ENCODE assay signal across 24 cellular contexts in the genomic region with DNA sequence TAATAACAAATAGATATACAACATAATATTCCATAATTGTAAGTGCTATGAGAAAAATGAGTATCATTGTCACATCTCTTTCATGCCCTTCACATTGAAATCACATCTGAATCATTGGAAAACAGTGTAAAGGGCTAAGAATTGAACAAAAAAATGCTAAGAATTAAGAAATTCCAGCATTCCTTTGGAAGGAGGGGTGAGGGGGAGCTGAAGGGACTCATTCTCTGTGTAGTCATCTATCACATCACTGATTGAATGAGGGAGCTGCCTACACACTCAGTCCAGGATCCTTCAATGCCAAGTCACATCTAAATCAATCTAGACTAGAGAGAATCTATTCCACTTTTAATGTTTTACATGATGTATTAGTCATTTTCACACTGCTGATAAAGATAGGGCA.
"Had no signal": no experiment of that assay in that cellular context is flagged by ENCODE, and none has a peak within 500 bp of the region (broad histone marks: within the 10 kb centered on the region; RNA-seq: fewer than 3 reads in every experiment).

No MANE protein-coding gene starts in this region.

- ATAC-seq: effector memory CD8-positive, alpha-beta T cell; left colon; left ventricle myocardium superior; natural killer cell treated with Interleukin-12 subunit alpha and Interleukin-12 subunit beta and Interleukin-15 and Interleukin-18, amount 100 ng/mL, for 72 hours; right lobe of liver; stimulated activated memory B cell treated with anti-CD40 and anti-IgM and Interleukin-4, amounts not matched to agents 10 μg/mL and 1 μg/mL and 100 μg/mL, for 72 hours; stimulated activated naive CD8-positive, alpha-beta T cell treated with anti-CD3 and anti-CD28 coated beads, Interleukin-15, amount 100 ng/mL, for 72 hours had no signal

- DNase-seq: cortex of kidney; effector memory CD8-positive, alpha-beta T cell; esophagus squamous epithelium; immature natural killer cell; left colon; left ventricle myocardium superior; mesenchymal stem cell; midbrain; retina; right lobe of liver; spleen; stimulated activated CD4-positive, alpha-beta T cell treated with anti-CD3 and anti-CD28 coated beads, Interleukin-15, amount 100 ng/mL, for 24 hours; stimulated activated CD4-positive, alpha-beta T cell treated with anti-CD3 and anti-CD28 coated beads, Interleukin-1b, Interleukin-23, amount 100 ng/mL, for 48 hours; stimulated activated CD4-positive, alpha-beta T cell treated with anti-CD3 and anti-CD28 coated beads, Interleukin-4, amount 100 ng/mL, for 24 hours; stimulated activated naive CD8-positive, alpha-beta T cell treated with anti-CD3 and anti-CD28 coated beads, Interleukin-15, amount 100 ng/mL, for 72 hours; substantia nigra; transverse colon had no signal

- H3K27me3 ChIP-seq: esophagus squamous epithelium, right lobe of liver, spleen, transverse colon had no signal

- H3K4me3 Mint-ChIP-seq: central memory CD8-positive, alpha-beta T cell; effector memory CD8-positive, alpha-beta T cell; immature natural killer cell; natural killer cell treated with Interleukin-12 subunit alpha and Interleukin-12 subunit beta and Interleukin-15 and Interleukin-18, amount 100 ng/mL, for 72 hours; stimulated activated memory B cell treated with anti-CD40 and anti-IgM and Interleukin-4, amounts not matched to agents 10 μg/mL and 1 μg/mL and 100 μg/mL, for 72 hours; stimulated activated naive CD8-positive, alpha-beta T cell treated with anti-CD3 and anti-CD28 coated beads, Interleukin-15, amount 100 ng/mL, for 72 hours had no signal

- H3K36me3 ChIP-seq: esophagus squamous epithelium, prostate gland, right lobe of liver, spleen, thoracic aorta, transverse colon had no signal

- H3K27ac Mint-ChIP-seq: effector memory CD8-positive, alpha-beta T cell; immature natural killer cell; natural killer cell treated with Interleukin-12 subunit alpha and Interleukin-12 subunit beta and Interleukin-15 and Interleukin-18, amount 100 ng/mL, for 72 hours; stimulated activated memory B cell treated with anti-CD40 and anti-IgM and Interleukin-4, amounts not matched to agents 10 μg/mL and 1 μg/mL and 100 μg/mL, for 72 hours had no signal

- H3K9ac ChIP-seq: parathyroid adenoma had no signal

- H3K4me1 ChIP-seq: esophagus squamous epithelium, parathyroid adenoma, prostate gland, right lobe of liver, spleen, transverse colon had no signal

- H2AFZ ChIP-seq: parathyroid adenoma had no signal

- H3K4me3 ChIP-seq: esophagus squamous epithelium, lung, prostate gland, right lobe of liver, spleen, thoracic aorta, transverse colon had no signal

- H3K27ac ChIP-seq: esophagus squamous epithelium, parathyroid adenoma, prostate gland, right lobe of liver, spleen, thoracic aorta, transverse colon had no signal

- H3K27me3 Mint-ChIP-seq: effector memory CD8-positive, alpha-beta T cell; natural killer cell treated with Interleukin-12 subunit alpha and Interleukin-12 subunit beta and Interleukin-15 and Interleukin-18, amount 100 ng/mL, for 72 hours; stimulated activated naive CD8-positive, alpha-beta T cell treated with anti-CD3 and anti-CD28 coated beads, Interleukin-15, amount 100 ng/mL, for 72 hours had no signal

- H3K79me2 ChIP-seq: parathyroid adenoma had no signal

- H3K4me1 Mint-ChIP-seq: central memory CD8-positive, alpha-beta T cell; immature natural killer cell; stimulated activated memory B cell treated with anti-CD40 and anti-IgM and Interleukin-4, amounts not matched to agents 10 μg/mL and 1 μg/mL and 100 μg/mL, for 72 hours; stimulated activated naive CD8-positive, alpha-beta T cell treated with anti-CD3 and anti-CD28 coated beads, Interleukin-15, amount 100 ng/mL, for 72 hours had no signal

- H3K9me3 ChIP-seq: prostate gland, right lobe of liver, transverse colon had no signal
